8 cellular contexts compared by ENCODE assay signal in the genomic region with DNA sequence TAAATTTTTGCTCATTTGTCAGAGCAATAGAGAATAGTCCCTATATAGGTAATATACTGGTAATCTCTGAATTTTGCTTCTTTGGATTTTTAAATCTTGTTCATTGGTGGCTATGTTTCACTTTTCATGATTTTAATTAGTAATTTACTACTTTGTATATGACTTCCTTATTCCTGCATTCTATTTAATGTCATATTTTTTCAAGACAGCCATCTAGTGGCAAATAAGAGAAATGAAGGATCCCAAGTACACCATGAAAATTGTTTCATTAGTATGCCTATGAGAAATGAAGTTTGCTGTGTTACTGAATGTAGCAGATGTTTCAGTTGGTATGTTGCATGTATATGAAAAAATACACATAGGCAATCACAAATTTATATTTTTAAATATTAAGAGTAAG.
A peak's percentile ranks its signal among the peaks of the same experiment; 100 is the strongest.
DNase-seq lines count a peak whose midpoint lies in the region; ATAC-seq, FAIRE-seq and TF ChIP-seq lines count a peak whose summit lies in the region.

No MANE protein-coding gene starts in this region.

- TF ChIP-seq CTCF in CD14-positive monocyte (IDR thresholded peaks at IDR 0.05) (peak; percentile 77), foreskin fibroblast (IDR thresholded peaks at IDR 0.05; ENCODE audit: low read depth, low read length) (peak; percentile 39)

- no peak overlapping the region for H3K4me3 ChIP-seq in foreskin fibroblast (ENCODE audit: low read depth in 1 of 2, low read length in 2 of 2)

- no peaks in the 10 kb centered on the region for H3K9me3 Mint-ChIP-seq in CD14-positive monocyte
- H3K9me3 Mint-ChIP-seq in stimulated activated naive B cell treated with anti-CD40 and anti-IgM and Interleukin-4, amounts not matched to agents 10 μg/mL and 1 μg/mL and 100 μg/mL, for 72 hours: no peaks in the 10 kb centered on the region

- no peak overlapping the region for H3K27ac Mint-ChIP-seq in CD14-positive monocyte
- H3K27ac Mint-ChIP-seq in stimulated activated naive B cell treated with anti-CD40 and anti-IgM and Interleukin-4, amounts not matched to agents 10 μg/mL and 1 μg/mL and 100 μg/mL, for 72 hours: no peak overlapping the region

- peaks cover 23 to 50% of the 10 kb centered on the region in 2 donors for H3K36me3 Mint-ChIP-seq in CD14-positive monocyte
- peaks cover 11 to 32% of the 10 kb centered on the region in 2 donors for H3K36me3 Mint-ChIP-seq in stimulated activated naive B cell treated with anti-CD40 and anti-IgM and Interleukin-4, amounts not matched to agents 10 μg/mL and 1 μg/mL and 100 μg/mL, for 72 hours

- no peak overlapping the region for H3K4me3 Mint-ChIP-seq in CD14-positive monocyte
- H3K4me3 Mint-ChIP-seq in stimulated activated naive B cell treated with anti-CD40 and anti-IgM and Interleukin-4, amounts not matched to agents 10 μg/mL and 1 μg/mL and 100 μg/mL, for 72 hours: no peak overlapping the region

- no peaks in the 10 kb centered on the region for H3K4me1 Mint-ChIP-seq in CD14-positive monocyte
- peaks cover 0 to 2% of the 10 kb centered on the region in 2 donors for H3K4me1 Mint-ChIP-seq in stimulated activated naive B cell treated with anti-CD40 and anti-IgM and Interleukin-4, amounts not matched to agents 10 μg/mL and 1 μg/mL and 100 μg/mL, for 72 hours

- FAIRE-seq in H54 (lab: Jason Lieb, UNC): peak; percentile 58

- in situ Hi-C loops in SK-MEL-5 (cut with HindIII; ENCODE audit: low pct_unique_long_range_greater_than_20kb, low sequenced_read_pairs): no loop called here

- ATAC-seq in stimulated activated naive B cell treated with anti-CD40 and anti-IgM and Interleukin-4, amounts not matched to agents 10 μg/mL and 1 μg/mL and 100 μg/mL, for 72 hours (replicated peaks): peak; percentile 64 to 68
- ATAC-seq in GM18505 (IDR thresholded peaks at IDR 0.05; ENCODE audit: unreplicated experiment): no peak

- H3K27me3 Mint-ChIP-seq in CD14-positive monocyte (ENCODE audit: low read depth in 3 of 3): no peaks in the 10 kb centered on the region
- H3K27me3 Mint-ChIP-seq in stimulated activated naive B cell treated with anti-CD40 and anti-IgM and Interleukin-4, amounts not matched to agents 10 μg/mL and 1 μg/mL and 100 μg/mL, for 72 hours: no peaks in the 10 kb centered on the region

- no peak for DNase-seq in CD14-positive monocyte (ENCODE audit: low spot score)
- peak; percentile 7 for DNase-seq in H54 (ENCODE audit: insufficient read length, low spot score)
- DNase-seq in SK-MEL-5 (ENCODE audit: low read depth, low spot score): peak; percentile 44
- peak; percentile 9 to 34 for DNase-seq in foreskin fibroblast
- no peak for DNase-seq in stimulated activated naive B cell treated with anti-CD40 and anti-IgM and Interleukin-4, amounts not matched to agents 10 μg/mL and 1 μg/mL and 100 μg/mL, for 72 hours
- DNase-seq in stimulated activated CD4-positive, alpha-beta T cell treated with anti-CD3 and anti-CD28 coated beads, Interleukin-2, amount 100 ng/mL, for 48 hours: no peak
- no peak for DNase-seq in activated CD4-positive, alpha-beta T cell treated with anti-CD3 and anti-CD28 coated beads for 1 hour

- intact Hi-C loops in CD14-positive monocyte (cut with micrococcal nuclease): loop anchor here (10.0 kb wide), 2 partner anchors 83 to 103 kb away; a partner anchor contains a TSS

- TF ChIP-seq POLR2A in H54 (IDR thresholded peaks at IDR 0.05; ENCODE audit: low read depth, low read length) (no peak), GM18505 (IDR thresholded peaks at IDR 0.05; ENCODE audit: borderline replicate concordance, extremely low read depth, insufficient read depth, insufficient read length) (no peak)

Comparison
In these comparisons a context has a peak if more than half of its experiments do, and no peak if none do; other contexts are left out.
1. DNase-seq: peak in H54 (single experiment), SK-MEL-5 (single experiment) and foreskin fibroblast (2 of 2); none in CD14-positive monocyte (single experiment), stimulated activated naive B cell treated with anti-CD40 and anti-IgM and Interleukin-4, amounts not matched to agents 10 μg/mL and 1 μg/mL and 100 μg/mL, for 72 hours (single experiment), stimulated activated CD4-positive, alpha-beta T cell treated with anti-CD3 and anti-CD28 coated beads, Interleukin-2, amount 100 ng/mL, for 48 hours (0 of 2) and activated CD4-positive, alpha-beta T cell treated with anti-CD3 and anti-CD28 coated beads for 1 hour (single experiment).